In genomic region chr2:209638346-209638745, GRCh38 we compare ENCODE assay signal across 16 cellular contexts.
DNase-seq lines count a peak whose midpoint lies in the region; ATAC-seq and TF ChIP-seq lines count a peak whose summit lies in the region.
"Had no signal": no experiment of that assay in that cellular context is flagged by ENCODE, and none has a peak within 500 bp of the region (broad histone marks: within the 10 kb centered on the region; RNA-seq: fewer than 3 reads in every experiment).

No MANE protein-coding gene starts in this region.

- H3K36me3 Mint-ChIP-seq in activated CD4-positive, alpha-beta memory T cell treated with anti-CD3 and anti-CD28 coated beads for 36 hours, result no peaks in the 10 kb centered on the region
- H3K36me3 Mint-ChIP-seq: natural killer cell treated with Interleukin-12 subunit alpha and Interleukin-12 subunit beta and Interleukin-15 and Interleukin-18, amount 100 ng/mL, for 72 hours had no signal

- no peak overlapping the region for H3K27ac ChIP-seq in AG04450 (ENCODE audit: low read depth, low read length)

- no peaks in the 10 kb centered on the region for H3K27me3 ChIP-seq in AG04450 (ENCODE audit: control insufficient read depth, insufficient read depth, low read length)

- peak; percentile 11 for DNase-seq in AG04450 (ENCODE audit: low read depth, low spot score)
- DNase-seq in H4 (ENCODE audit: low spot score), result peak; percentile 6
- peak; percentile 74 for DNase-seq in RKO (ENCODE audit: low spot score)
- peak; percentile 79 for DNase-seq in fibroblast of mammary gland (ENCODE audit: low read depth)
- no peak for DNase-seq in DMS114 treated with DMSO at 0.1 percent for 48 hours (lab: John Stamatoyannopoulos, UW; ENCODE audit: unreplicated experiment)
- DNase-seq in activated CD4-positive, alpha-beta memory T cell treated with anti-CD3 and anti-CD28 coated beads for 36 hours, result no peak
- no peak for DNase-seq in left colon
- DNase-seq: amygdala; C1 segment of cervical spinal cord; effector CD8-positive, alpha-beta T cell; left ventricle myocardium superior; NCI-H526 had no signal

- no peak for TF ChIP-seq CTCF in AG04450 (IDR thresholded peaks at IDR 0.05; ENCODE audit: low read depth, low read length)
- TF ChIP-seq CTCF in fibroblast of mammary gland (conservative IDR thresholded peaks at IDR 0.05; ENCODE audit: control insufficient read depth, insufficient read depth, low read depth, low read length), result no peak

- H3K4me1 Mint-ChIP-seq in activated CD4-positive, alpha-beta memory T cell treated with anti-CD3 and anti-CD28 coated beads for 36 hours (ENCODE audit: low read depth), result no peaks in the 10 kb centered on the region
- H3K4me1 Mint-ChIP-seq: IgD-negative memory B cell had no signal

- H3K27me3 Mint-ChIP-seq in activated CD4-positive, alpha-beta memory T cell treated with anti-CD3 and anti-CD28 coated beads for 36 hours, result no peaks in the 10 kb centered on the region
- H3K27me3 Mint-ChIP-seq: natural killer cell treated with Interleukin-12 subunit alpha and Interleukin-12 subunit beta and Interleukin-15 and Interleukin-18, amount 100 ng/mL, for 72 hours had no signal

- H3K4me3 Mint-ChIP-seq in activated CD4-positive, alpha-beta memory T cell treated with anti-CD3 and anti-CD28 coated beads for 36 hours, result no peak overlapping the region
- H3K4me3 Mint-ChIP-seq: IgD-negative memory B cell; natural killer cell treated with Interleukin-12 subunit alpha and Interleukin-12 subunit beta and Interleukin-15 and Interleukin-18, amount 100 ng/mL, for 72 hours had no signal

- POLR2A ChIA-PET in AG04450 (lab: Yijun Ruan, JAX), result no interaction called here
- POLR2A ChIA-PET in activated CD4-positive, alpha-beta memory T cell treated with anti-CD3 and anti-CD28 coated beads for 36 hours (lab: Charles Lee), result no interaction called here

- CTCF ChIA-PET in AG04450 (lab: Charles Lee), result no interaction called here
- CTCF ChIA-PET in activated CD4-positive, alpha-beta memory T cell treated with anti-CD3 and anti-CD28 coated beads for 36 hours (lab: Charles Lee), result no interaction called here

- intact Hi-C loops in activated CD4-positive, alpha-beta memory T cell treated with anti-CD3 and anti-CD28 coated beads for 36 hours (cut with micrococcal nuclease), result no loop called here
- intact Hi-C loops in left colon (cut with DNase I, micrococcal nuclease), result no loop called here

- H3K4me3 ChIP-seq in AG04450 (ENCODE audit: low read depth, low read length) (no peak overlapping the region), fibroblast of mammary gland (ENCODE audit: control insufficient read depth, low read depth, low read length) (no peak overlapping the region)

- H3K27ac Mint-ChIP-seq in activated CD4-positive, alpha-beta memory T cell treated with anti-CD3 and anti-CD28 coated beads for 36 hours, result no peak overlapping the region
- H3K27ac Mint-ChIP-seq: IgD-negative memory B cell; natural killer cell treated with Interleukin-12 subunit alpha and Interleukin-12 subunit beta and Interleukin-15 and Interleukin-18, amount 100 ng/mL, for 72 hours had no signal

- no peaks in the 10 kb centered on the region for H3K9me3 ChIP-seq in AG04450 (ENCODE audit: control insufficient read depth, insufficient read depth, low read length)

- ATAC-seq in GM21390 (IDR thresholded peaks at IDR 0.05; ENCODE audit: unreplicated experiment) (no peak), left colon (no peak)
- ATAC-seq: left ventricle myocardium superior; natural killer cell treated with Interleukin-12 subunit alpha and Interleukin-12 subunit beta and Interleukin-15 and Interleukin-18, amount 100 ng/mL, for 72 hours; sciatic nerve had no signal

- no peaks in the 10 kb centered on the region for H3K9me3 Mint-ChIP-seq in activated CD4-positive, alpha-beta memory T cell treated with anti-CD3 and anti-CD28 coated beads for 36 hours
- H3K9me3 Mint-ChIP-seq: natural killer cell treated with Interleukin-12 subunit alpha and Interleukin-12 subunit beta and Interleukin-15 and Interleukin-18, amount 100 ng/mL, for 72 hours had no signal

Comparison
In these comparisons a context has a peak if more than half of its experiments do, and no peak if none do; other contexts are left out.
1. DNase-seq: peak in AG04450 (single experiment), H4 (single experiment), RKO (single experiment) and fibroblast of mammary gland (single experiment); none in DMS114 treated with DMSO at 0.1 percent for 48 hours (single experiment), activated CD4-positive, alpha-beta memory T cell treated with anti-CD3 and anti-CD28 coated beads for 36 hours (single experiment) and left colon (0 of 2).